In the genomic region with DNA sequence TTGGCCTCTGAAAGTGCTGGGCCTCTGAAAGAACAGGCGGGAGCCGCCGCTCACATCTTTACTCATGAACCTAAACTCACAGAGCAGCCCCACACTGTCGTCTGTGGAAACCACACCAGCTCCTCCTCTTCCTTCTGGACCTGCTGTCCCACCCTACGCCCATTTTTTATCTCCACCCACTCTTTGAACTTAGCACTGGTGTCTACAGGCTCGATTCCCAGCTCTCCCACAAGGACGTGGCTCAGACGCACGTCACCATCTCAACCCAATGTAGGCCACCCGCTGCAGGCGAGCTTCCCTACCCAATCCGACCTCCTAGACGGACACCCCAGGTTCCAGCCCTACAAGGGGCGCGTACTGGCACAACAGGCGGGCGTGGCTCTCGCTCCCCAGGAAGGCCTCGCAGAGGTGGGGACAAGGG, we compare ENCODE assay signal across 14 cellular contexts.
DNase-seq lines count a peak whose midpoint lies in the region; ATAC-seq, FAIRE-seq and TF ChIP-seq lines count a peak whose summit lies in the region.
"Had no signal": no experiment of that assay in that cellular context is flagged by ENCODE, and none has a peak within 500 bp of the region (broad histone marks: within the 10 kb centered on the region; RNA-seq: fewer than 3 reads in every experiment).

No MANE protein-coding gene starts in this region.

- H3K27ac Mint-ChIP-seq in mesothelial cell of epicardium: peak overlapping the region; percentile 90
- peak overlapping the region; percentile 83 for H3K27ac Mint-ChIP-seq in type B pancreatic cell
- H3K27ac Mint-ChIP-seq: CD8-positive, alpha-beta T cell had no signal

- H2BK120ac ChIP-seq in H1 (replicated peaks; ENCODE audit: low read depth, low read length): no peak overlapping the region

- no peak for TF ChIP-seq RAD21 in H1 (IDR thresholded peaks at IDR 0.05 in 1 of 2, conservative IDR thresholded peaks at IDR 0.05 in 1 of 2; ENCODE audit: low read depth in 2 of 2, low read length in 2 of 2)

- peaks cover 0 to 3% of the 10 kb centered on the region in 2 experiments for H4K20me1 ChIP-seq in H1 (replicated peaks in 1 of 2; ENCODE audit: control insufficient read depth in 1 of 2, insufficient read depth in 2 of 2, low read length in 2 of 2)

- H3K36me3 ChIP-seq in HEK293 (ENCODE audit: control insufficient read depth in 2 of 2, insufficient read depth in 1 of 2, low read length in 2 of 2): no peaks in the 10 kb centered on the region; a peak in 1 of 3 replicates
- 0 out of 8 replicates have a peak, but pooled peaks cover 0 to 3% (median 0%) of the 10 kb centered on the region in 4 experiments for H3K36me3 ChIP-seq in H1 (ENCODE audit: control insufficient read depth in 2 of 4, insufficient read depth in 4 of 4, low read length in 3 of 4)
- H3K36me3 ChIP-seq: pancreas had no signal

- no peak overlapping the region for H4K91ac ChIP-seq in H1 (replicated peaks; ENCODE audit: insufficient read length, low read length)

- peak overlapping the region; percentile 79; the same call in 1 of the 2 replicates for H2AK5ac ChIP-seq in H1 (ENCODE audit: low read depth, low read length)

- TF ChIP-seq POLR2A in H1 (IDR thresholded peaks at IDR 0.05; ENCODE audit: control extremely low read depth in 1 of 2, low read depth in 2 of 2, low read length in 2 of 2): no peak

- 93% methylated on average over 19 of the region's 19 CpGs; no CpG with 5 or more reads in 1 of the 2 experiments for WGBS in H1 (ENCODE audit: extremely low coverage in 1 of 2, insufficient coverage in 1 of 2, insufficient read length in 1 of 2, insufficient replicate concordance in 2 of 2, low coverage in 1 of 2, low lambda C conversion rate in 2 of 2, missing lambda C conversion rate in 1 of 2), 2 experiments

- CTCF ChIA-PET in HEK293 (lab: Yijun Ruan, JAX) (interaction anchor here (1.2 to 1.8 kb wide), 2 partner anchors 64 to 79 kb away, joined by 3 to 4 read pairs; partner anchors contain the start of gene TIMM22), H1 (lab: Charles Lee; ENCODE audit: partially characterized antibody) (interaction anchor here (0.8 to 4.5 kb wide), 8 partner anchors 8 to 79 kb away, joined by 3 to 22 read pairs (median 4); partner anchors contain the start of gene TIMM22)

- no peak overlapping the region for H3K9ac ChIP-seq in H1 (replicated peaks in 1 of 4; ENCODE audit: extremely low read depth in 1 of 4, low read depth in 3 of 4, low read length in 3 of 4)

- peaks cover 23% of the 10 kb centered on the region for H3K79me1 ChIP-seq in H1 (ENCODE audit: low read depth, low read length)

- H3K4me1 Mint-ChIP-seq in mesothelial cell of epicardium (peaks cover 50% of the 10 kb centered on the region), type B pancreatic cell (ENCODE audit: unreplicated experiment) (peaks cover 36% of the 10 kb centered on the region)

- no peak overlapping the region for H4K5ac ChIP-seq in H1 (ENCODE audit: insufficient read length, low read depth, low read length)

- H2BK5ac ChIP-seq in H1 (ENCODE audit: low read depth, low read length): 0 out of 2 replicates have a peak overlapping the region, but pooled peaks have one; percentile 30

- peak overlapping the region; percentile 79 for H4K8ac ChIP-seq in H1 (ENCODE audit: extremely low read depth, insufficient read depth, low read length)

- no peaks in the 10 kb centered on the region for H3K23me2 ChIP-seq in H1 (ENCODE audit: low read depth, low read length)

- H3K27ac ChIP-seq in HEK293 (ENCODE audit: extremely low read depth, low read depth, low read length): no peak overlapping the region
- no peak overlapping the region for H3K27ac ChIP-seq in H1 (ENCODE audit: low read depth, low read length)

- TF ChIP-seq EP300 in H1 (IDR thresholded peaks at IDR 0.05; ENCODE audit: borderline replicate concordance in 1 of 2, low read depth in 2 of 2, low read length in 2 of 2): no peak

- H3K23ac ChIP-seq in H1 (ENCODE audit: insufficient read length): no peak overlapping the region

- H3K4me1 ChIP-seq in HEK293 (ENCODE audit: control insufficient read depth, insufficient read depth, low read length): peaks cover 14% of the 10 kb centered on the region
- H3K4me1 ChIP-seq in H1 (replicated peaks in 1 of 4; ENCODE audit: control insufficient read depth in 3 of 4, insufficient read depth in 4 of 4, low read length in 3 of 4): peaks cover 2 to 20% (median 4%) of the 10 kb centered on the region in 4 experiments; a peak in 5 of 7 replicates

- H2BK12ac ChIP-seq in H1 (ENCODE audit: low read depth, low read length): no peak overlapping the region

- H3K4me3 ChIP-seq in HEK293 (ENCODE audit: low read depth, low read length): no peak overlapping the region
- no peak overlapping the region for H3K4me3 ChIP-seq in H1 (ENCODE audit: extremely low read depth in 1 of 4, insufficient read depth in 2 of 4, low read depth in 3 of 4, low read length in 4 of 4)
- H3K4me3 ChIP-seq: pancreas had no signal

- no peak overlapping the region for H2BK15ac ChIP-seq in H1 (ENCODE audit: low read length)

- POLR2A ChIA-PET in HEK293 (lab: Yijun Ruan, JAX): interaction anchor here (1.5 kb wide), 1 partner anchor 11 kb away, joined by 3 read pairs; no protein-coding TSS in a partner anchor
- POLR2A ChIA-PET in H1 (lab: Charles Lee; ENCODE audit: partially characterized antibody): interaction anchor here (1.2 to 1.8 kb wide), 4 partner anchors 12 to 59 kb away, joined by 3 to 5 read pairs (median 4); no protein-coding TSS in a partner anchor

- no peaks in the 10 kb centered on the region for H3K27me3 ChIP-seq in H1 (replicated peaks in 1 of 4; ENCODE audit: control insufficient read depth in 3 of 4, extremely low read depth in 1 of 4, insufficient read depth in 3 of 4, low read length in 3 of 4)
- H3K27me3 ChIP-seq: pancreas had no signal

- H3K27me3 Mint-ChIP-seq in mesothelial cell of epicardium (ENCODE audit: low read depth) (no peaks in the 10 kb centered on the region), type B pancreatic cell (no peaks in the 10 kb centered on the region)

- H3K14ac ChIP-seq in H1 (ENCODE audit: insufficient read length): no peak overlapping the region

- no peak overlapping the region for H2AFZ ChIP-seq in H1 (ENCODE audit: low read length)

- no peak overlapping the region for H3K18ac ChIP-seq in H1 (ENCODE audit: extremely low read depth, low read length)

- peak overlapping the region; percentile 44 for H3K4ac ChIP-seq in H1 (replicated peaks; ENCODE audit: insufficient read length, low read depth, low read length)

- DNase-seq in H1 (ENCODE audit: low read depth in 1 of 2, low spot score in 2 of 2) (no peak), mesothelial cell of epicardium (ENCODE audit: low spot score in 2 of 2, unreplicated experiment in 2 of 2) (no peak), type B pancreatic cell (ENCODE audit: extremely low spot score, unreplicated experiment) (no peak)
- DNase-seq: activated CD4-positive, alpha-beta T cell treated with anti-CD3 and anti-CD28 coated beads for 4 hours; CD8-positive, alpha-beta T cell; mesendoderm; stimulated activated CD4-positive, alpha-beta T cell treated with anti-CD3 and anti-CD28 coated beads, Interleukin-4, amount 100 ng/mL, for 4 hours; stimulated activated naive CD4-positive, alpha-beta T cell treated with Interleukin-2 at 50 U/mL for 16 hours; SW 1271 had no signal

- H3K4me3 Mint-ChIP-seq in mesothelial cell of epicardium: no peak overlapping the region
- H3K4me3 Mint-ChIP-seq in type B pancreatic cell: no peak overlapping the region
- H3K4me3 Mint-ChIP-seq: CD8-positive, alpha-beta T cell had no signal

- TF ChIP-seq CTCF in HEK293 (tag by site-specific recombination; IDR thresholded peaks at IDR 0.05): no peak
- TF ChIP-seq CTCF in H1 (IDR thresholded peaks at IDR 0.05; ENCODE audit: control extremely low read depth in 1 of 3, insufficient read depth in 1 of 3, low read depth in 1 of 3, low read length in 3 of 3): no peak
- no peak for TF ChIP-seq CTCF in mesothelial cell of epicardium (IDR thresholded peaks at IDR 0.05; ENCODE audit: unreplicated experiment)
- no peak for TF ChIP-seq CTCF in type B pancreatic cell (conservative IDR thresholded peaks at IDR 0.05)

- no peak for ATAC-seq in GM19035 (IDR thresholded peaks at IDR 0.05; ENCODE audit: unreplicated experiment)
- no peak for ATAC-seq in HG02763 (IDR thresholded peaks at IDR 0.05; ENCODE audit: unreplicated experiment)
- ATAC-seq in GM21526 (IDR thresholded peaks at IDR 0.05; ENCODE audit: low FRiP score, unreplicated experiment): no peak
- ATAC-seq: CD8-positive, alpha-beta T cell; pancreas had no signal

- H3K9me3 Mint-ChIP-seq in mesothelial cell of epicardium: peaks cover 4% of the 10 kb centered on the region
- peaks cover 4% of the 10 kb centered on the region for H3K9me3 Mint-ChIP-seq in type B pancreatic cell
- H3K9me3 Mint-ChIP-seq: CD8-positive, alpha-beta T cell had no signal

- no peak overlapping the region for H2BK20ac ChIP-seq in H1 (ENCODE audit: low read length)

- H3K56ac ChIP-seq in H1 (replicated peaks; ENCODE audit: insufficient read length, low read depth, low read length): no peak overlapping the region

- no peak overlapping the region for H3K4me2 ChIP-seq in H1 (ENCODE audit: insufficient read depth in 1 of 2, low read depth in 2 of 2, low read length in 2 of 2)

- no peaks in the 10 kb centered on the region for H3K9me3 ChIP-seq in HEK293 (ENCODE audit: control insufficient read depth, insufficient read depth, low read depth, low read length)
- H3K9me3 ChIP-seq in H1 (ENCODE audit: insufficient read depth in 2 of 2, low read depth in 1 of 2, low read length in 1 of 2): no peaks in the 10 kb centered on the region
- H3K9me3 ChIP-seq: pancreas had no signal

- peaks cover 33% of the 10 kb centered on the region for H3K36me3 Mint-ChIP-seq in mesothelial cell of epicardium
- peaks cover 50% of the 10 kb centered on the region for H3K36me3 Mint-ChIP-seq in type B pancreatic cell
- H3K36me3 Mint-ChIP-seq: CD8-positive, alpha-beta T cell had no signal

- H3K79me2 ChIP-seq in H1 (ENCODE audit: control insufficient read depth in 1 of 2, insufficient read depth in 2 of 2, low read length in 2 of 2): peaks cover 0 to 75% of the 10 kb centered on the region in 2 experiments; a peak in 2 of 4 replicates

- FAIRE-seq in H1 (lab: Jason Lieb, UNC): no peak
- FAIRE-seq: pancreas had no signal

TF ChIP-seq in HEK293, 187 proteins besides CTCF, POLR2A, EP300 and RAD21 (continues in another document):
- TF ChIP-seq EGR2 (tag by site-specific recombination; IDR thresholded peaks at IDR 0.05; ENCODE audit: low read depth) (peak; percentile 42; the same call in 1 of the 2 replicates), ZNF600 (tag by site-specific recombination; IDR thresholded peaks at IDR 0.05) (no peak)

TF ChIP-seq in H1, 55 proteins besides CTCF, POLR2A, EP300 and RAD21 (continues in another document):
- TF ChIP-seq ASH2L (IDR thresholded peaks at IDR 0.05; ENCODE audit: low read length) (no peak), SIRT6 (IDR thresholded peaks at IDR 0.05; ENCODE audit: low read length) (no peak)
- TF ChIP-seq, protein P1, sequence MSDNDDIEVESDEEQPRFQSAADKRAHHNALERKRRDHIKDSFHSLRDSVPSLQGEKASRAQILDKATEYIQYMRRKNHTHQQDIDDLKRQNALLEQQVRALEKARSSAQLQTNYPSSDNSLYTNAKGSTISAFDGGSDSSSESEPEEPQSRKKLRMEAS (IDR thresholded peaks at IDR 0.05): no peak
